In genomic region chr3:192794216-192794615, GRCh38 we compare ENCODE assay signal across 19 cellular contexts.
DNase-seq lines count a peak whose midpoint lies in the region; FAIRE-seq and TF ChIP-seq lines count a peak whose summit lies in the region.
"Had no signal": no experiment of that assay in that cellular context is flagged by ENCODE, and none has a peak within 500 bp of the region (broad histone marks: within the 10 kb centered on the region; RNA-seq: fewer than 3 reads in every experiment).

No MANE protein-coding gene starts in this region.

- H3K4me2 ChIP-seq in astrocyte (ENCODE audit: low read length): peak overlapping the region; percentile 69

- peak overlapping the region; percentile 21 for H3K27ac ChIP-seq in astrocyte (ENCODE audit: low read depth, low read length)

- H3K9me3 ChIP-seq in astrocyte (ENCODE audit: insufficient read depth, low read depth, low read length): no peaks in the 10 kb centered on the region
- H3K9me3 ChIP-seq: HAP-1 had no signal

- peaks cover 10% of the 10 kb centered on the region for H4K20me1 ChIP-seq in astrocyte (ENCODE audit: insufficient read depth, low read length)

- peaks cover 8% of the 10 kb centered on the region for H3K36me3 ChIP-seq in astrocyte (ENCODE audit: insufficient read depth, low read length)

- H3K9me3 Mint-ChIP-seq in astrocyte (ENCODE audit: unreplicated experiment) (peaks cover 2% of the 10 kb centered on the region), progenitor cell of endocrine pancreas (ENCODE audit: low read depth) (peaks cover 6% of the 10 kb centered on the region)
- H3K9me3 Mint-ChIP-seq: CD4-positive, alpha-beta memory T cell had no signal

- no peaks in the 10 kb centered on the region for H3K4me1 Mint-ChIP-seq in astrocyte (ENCODE audit: low read depth, unreplicated experiment)
- no peaks in the 10 kb centered on the region for H3K4me1 Mint-ChIP-seq in progenitor cell of endocrine pancreas (ENCODE audit: low read depth)
- H3K4me1 Mint-ChIP-seq: CD4-positive, alpha-beta memory T cell had no signal

- H3K27me3 Mint-ChIP-seq in astrocyte (ENCODE audit: low read depth, unreplicated experiment) (no peaks in the 10 kb centered on the region), progenitor cell of endocrine pancreas (no peaks in the 10 kb centered on the region)
- H3K27me3 Mint-ChIP-seq: CD4-positive, alpha-beta memory T cell had no signal

- H3K27me3 ChIP-seq in astrocyte (ENCODE audit: insufficient read depth, low read length): no peaks in the 10 kb centered on the region

- no peak overlapping the region for H2AFZ ChIP-seq in astrocyte (ENCODE audit: low read depth, low read length)

- H3K27ac Mint-ChIP-seq in astrocyte (ENCODE audit: unreplicated experiment): no peak overlapping the region
- H3K27ac Mint-ChIP-seq in progenitor cell of endocrine pancreas: peak overlapping the region; percentile 31
- H3K27ac Mint-ChIP-seq: CD4-positive, alpha-beta memory T cell had no signal

- no peak overlapping the region for H3K9ac ChIP-seq in astrocyte (ENCODE audit: low read length)

- no peak overlapping the region for H3K4me3 Mint-ChIP-seq in astrocyte (ENCODE audit: unreplicated experiment)
- H3K4me3 Mint-ChIP-seq in progenitor cell of endocrine pancreas (ENCODE audit: low read depth): no peak overlapping the region
- H3K4me3 Mint-ChIP-seq: CD4-positive, alpha-beta memory T cell had no signal

- no peak for FAIRE-seq in astrocyte (lab: Jason Lieb, UNC)
- FAIRE-seq: G401.6, GM12892, H54 had no signal

- H3K79me2 ChIP-seq in astrocyte (ENCODE audit: insufficient read depth, low read length): peaks cover 9% of the 10 kb centered on the region

- no peak overlapping the region for H3K4me3 ChIP-seq in astrocyte (ENCODE audit: insufficient read depth, low read depth, low read length)
- H3K4me3 ChIP-seq: HAP-1 had no signal

- H3K36me3 Mint-ChIP-seq in astrocyte (ENCODE audit: low read depth, unreplicated experiment) (peaks cover 12% of the 10 kb centered on the region), progenitor cell of endocrine pancreas (ENCODE audit: insufficient read depth) (peaks cover 6% of the 10 kb centered on the region)

- no peak for TF ChIP-seq CTCF in astrocyte (IDR thresholded peaks at IDR 0.05; ENCODE audit: insufficient read depth, low read depth, low read length)
- TF ChIP-seq CTCF in progenitor cell of endocrine pancreas (IDR thresholded peaks at IDR 0.05; ENCODE audit: unreplicated experiment): no peak

- H3K4me1 ChIP-seq in astrocyte (ENCODE audit: insufficient read depth, low read length): peaks cover 5% of the 10 kb centered on the region
- H3K4me1 ChIP-seq: HAP-1 had no signal

- DNase-seq in ELR (ENCODE audit: low read depth) (peak; percentile 19), astrocyte (ENCODE audit: low read depth) (peak; percentile 25), kidney tubule cell (ENCODE audit: low spot score) (peak; percentile 21), progenitor cell of endocrine pancreas (ENCODE audit: low spot score, unreplicated experiment) (no peak), cerebellum (ENCODE audit: low spot score) (no peak), HCEC 1CT (no peak), amygdala (lab: John Stamatoyannopoulos, UW) (no peak)
- DNase-seq: 8988T; C1 segment of cervical spinal cord; Calu3; CD4-positive, alpha-beta memory T cell; COR-L47; DMS53; DMS79 treated with DMSO at 0.1 percent for 48 hours; GOT3 had no signal

Comparison
In these comparisons a context has a peak if more than half of its experiments do, and no peak if none do; other contexts are left out.
1. DNase-seq: peak in ELR (single experiment), astrocyte (single experiment) and kidney tubule cell (single experiment); none in progenitor cell of endocrine pancreas (single experiment), cerebellum (single experiment), HCEC 1CT (single experiment) and amygdala (0 of 56).